Comparison of ENCODE assay signal across 37 cellular contexts in the genomic region with DNA sequence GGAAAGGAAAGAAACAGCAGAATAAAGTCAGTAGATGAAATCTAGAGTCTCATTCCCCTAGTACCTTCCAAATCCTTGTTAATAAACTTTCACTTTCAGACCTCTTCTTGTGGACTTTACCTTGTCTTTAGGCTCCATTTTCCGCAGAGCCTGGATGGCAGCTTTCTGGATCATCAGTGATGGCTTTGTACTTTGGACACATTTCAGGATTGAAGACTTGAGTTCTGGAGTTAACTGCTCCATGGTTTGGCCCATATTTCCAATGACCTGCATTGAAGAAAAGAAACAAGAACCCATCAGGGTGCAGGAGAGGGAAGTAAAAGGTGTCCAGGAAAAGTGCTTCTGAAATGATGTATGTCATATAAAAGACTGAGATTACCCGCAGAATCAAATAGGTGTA. TPM values are rescaled to one million over a fixed set of nuclear protein-coding genes. Genes with fewer than 3 reads are reported as not detected.
"Had no signal": no experiment of that assay in that cellular context is flagged by ENCODE, and none has a peak within 500 bp of the region (broad histone marks: within the 10 kb centered on the region; RNA-seq: fewer than 3 reads in every experiment).

No MANE protein-coding gene starts in this region.

- H3K27ac ChIP-seq: KMS-11 had no signal

- H3K4me3 ChIP-seq: MG63 had no signal

- H3K36me3 ChIP-seq: MG63 had no signal

- DNase-seq: Karpas-422, Kasumi-1, MG63, MV-4-11, NCI-H1048, NCI-H1092, NCI-H1092 treated with DMSO at 0.1 percent for 48 hours, NCI-H1105, NCI-H1105 treated with DMSO at 0.1 percent for 48 hours, NCI-H1417, NCI-H1417 treated with DMSO at 0.1 percent for 48 hours, NCI-H1436, NCI-H1436 treated with DMSO at 0.1 percent for 48 hours, NCI-H146, NCI-H1694, NCI-H1694 treated with DMSO at 0.1 percent for 48 hours, NCI-H187, NCI-H187 treated with DMSO at 0.1 percent for 48 hours, NCI-H1930, NCI-H2029, NCI-H2081, NCI-H2081 treated with DMSO at 0.1 percent for 48 hours, NCI-H2107, NCI-H2171, NCI-H2171 treated with DMSO at 0.1 percent for 48 hours, NCI-H2227 treated with DMSO at 0.1 percent for 48 hours, NCI-H226, NCI-H345, NCI-H446, NCI-H446 treated with DMSO at 0.1 percent for 48 hours, NCI-H524, NCI-H524 treated with DMSO at 0.1 percent for 48 hours had no signal

- H3K9me3 ChIP-seq: MG63 had no signal

- H3K4me2 ChIP-seq: KMS-11 had no signal

- H3K27me3 ChIP-seq: MG63 had no signal

- H3K9ac ChIP-seq: KMS-11 had no signal

RNA-seq across cellular contexts. Expression of a gene that starts 14.4 kb away (rescaled TPM):
- total RNA-seq: LHCN-M2, M059J, MCF 10A, NCI-H460 had no signal
